In genomic region chr14:71309756-71310155, GRCh38 we compare ENCODE assay signal across 19 cellular contexts. TPM values are rescaled to one million over a fixed set of nuclear protein-coding genes. Genes with fewer than 3 reads are reported as not detected.
DNase-seq lines count a peak whose midpoint lies in the region; ATAC-seq and TF ChIP-seq lines count a peak whose summit lies in the region.
"Had no signal": no experiment of that assay in that cellular context is flagged by ENCODE, and none has a peak within 500 bp of the region (broad histone marks: within the 10 kb centered on the region; RNA-seq: fewer than 3 reads in every experiment).

No MANE protein-coding gene starts in this region.

- H3K27me3 Mint-ChIP-seq in GM23338 (ENCODE audit: insufficient read depth, low read depth, poor library complexity) (no peaks in the 10 kb centered on the region), endodermal cell (ENCODE audit: insufficient read depth) (no peaks in the 10 kb centered on the region), neural progenitor cell (ENCODE audit: insufficient read depth, low read depth) (peaks cover 2% of the 10 kb centered on the region)

- H4K20me1 ChIP-seq in GM23338 (replicated peaks; ENCODE audit: insufficient read depth) (no peaks in the 10 kb centered on the region), neural progenitor cell (ENCODE audit: low read depth) (no peaks in the 10 kb centered on the region)

- H3K9me3 Mint-ChIP-seq in GM23338 = peaks cover 10% of the 10 kb centered on the region
- H3K9me3 Mint-ChIP-seq in endodermal cell = peaks cover 4% of the 10 kb centered on the region
- peaks cover 11% of the 10 kb centered on the region for H3K9me3 Mint-ChIP-seq in neural progenitor cell

- H3K27ac Mint-ChIP-seq in GM23338 (no peak overlapping the region), endodermal cell (no peak overlapping the region), neural progenitor cell (no peak overlapping the region)
- H3K27ac Mint-ChIP-seq: CD8-positive, alpha-beta memory T cell; naive B cell had no signal

- H3K27ac ChIP-seq in GM23338 (ENCODE audit: low read depth) = no peak overlapping the region
- H3K27ac ChIP-seq in endodermal cell (ENCODE audit: low read depth, low read length) = no peak overlapping the region
- H3K27ac ChIP-seq in neural progenitor cell = no peak overlapping the region
- H3K27ac ChIP-seq: heart right ventricle, left lung, tibial nerve had no signal

- WGBS in endodermal cell (ENCODE audit: insufficient coverage in 1 of 2, insufficient read length in 1 of 2), 2 experiments = 94 to 100% methylated on average over 2 of the region's 2 CpGs

- peak; percentile 85 for ATAC-seq in GM23338
- no peak for ATAC-seq in activated CD4-positive, CD25-positive, alpha-beta regulatory T cell treated with anti-CD3 and anti-CD28 coated beads, Interleukin-2, amount 50 U/mL, for 24 hours
- ATAC-seq: heart right ventricle, left lung had no signal

- H3K27me3 ChIP-seq in GM23338 (ENCODE audit: insufficient read depth) = no peaks in the 10 kb centered on the region
- no peaks in the 10 kb centered on the region for H3K27me3 ChIP-seq in endodermal cell (ENCODE audit: control insufficient read depth, insufficient read depth, low read length, poor library complexity, severe bottlenecking)
- H3K27me3 ChIP-seq in neural progenitor cell = no peaks in the 10 kb centered on the region
- H3K27me3 ChIP-seq: left lung, tibial nerve had no signal

- H3K9me3 ChIP-seq in endodermal cell (ENCODE audit: control insufficient read depth, low read length) (peaks cover 20% of the 10 kb centered on the region), neural progenitor cell (ENCODE audit: low read depth) (no peaks in the 10 kb centered on the region)

- H3K4me1 Mint-ChIP-seq in GM23338 (no peaks in the 10 kb centered on the region), endodermal cell (no peaks in the 10 kb centered on the region), neural progenitor cell (peaks cover 2% of the 10 kb centered on the region)
- H3K4me1 Mint-ChIP-seq: CD8-positive, alpha-beta memory T cell had no signal

- H3K36me3 Mint-ChIP-seq in GM23338 (ENCODE audit: low read depth) = no peaks in the 10 kb centered on the region
- no peaks in the 10 kb centered on the region for H3K36me3 Mint-ChIP-seq in endodermal cell (ENCODE audit: low read depth)
- H3K36me3 Mint-ChIP-seq in neural progenitor cell = peaks cover 5% of the 10 kb centered on the region

- H3F3A ChIP-seq in GM23338 (replicated peaks; ENCODE audit: low read depth) (no peaks in the 10 kb centered on the region), neural progenitor cell (ENCODE audit: low read depth) (no peaks in the 10 kb centered on the region)

- H3K36me3 ChIP-seq in GM23338 (ENCODE audit: insufficient read depth) (no peaks in the 10 kb centered on the region; the same call in 1 of the 2 replicates), endodermal cell (ENCODE audit: control insufficient read depth, insufficient read depth, low read length) (no peaks in the 10 kb centered on the region), neural progenitor cell (no peaks in the 10 kb centered on the region)
- H3K36me3 ChIP-seq: heart right ventricle, left lung had no signal

- H3K9ac ChIP-seq in endodermal cell (ENCODE audit: extremely low read depth, low read length, poor library complexity, severe bottlenecking) = no peak overlapping the region
- no peak overlapping the region for H3K9ac ChIP-seq in neural progenitor cell

- no peaks in the 10 kb centered on the region for H3K79me2 ChIP-seq in GM23338 (replicated peaks; ENCODE audit: insufficient read depth)
- no peaks in the 10 kb centered on the region for H3K79me2 ChIP-seq in neural progenitor cell (ENCODE audit: low read depth)

- TF ChIP-seq CTCF in GM23338 (conservative IDR thresholded peaks at IDR 0.05; ENCODE audit: low read depth in 2 of 2) (peak; percentile 58 to 68), NB4 (IDR thresholded peaks at IDR 0.05; ENCODE audit: low read depth, low read length) (peak; percentile 18), endodermal cell (conservative IDR thresholded peaks at IDR 0.05) (peak; percentile 73), neural progenitor cell (IDR thresholded peaks at IDR 0.05) (peak; percentile 32)

- peak overlapping the region; percentile 5; the same call in 1 of the 2 replicates for H2AFZ ChIP-seq in GM23338
- no peak overlapping the region for H2AFZ ChIP-seq in neural progenitor cell (replicated peaks)

- no peak overlapping the region for H3K4me3 ChIP-seq in GM23338
- H3K4me3 ChIP-seq in NB4 (ENCODE audit: low read depth, low read length) = no peak overlapping the region
- H3K4me3 ChIP-seq in endodermal cell (ENCODE audit: low read length) = no peak overlapping the region
- no peak overlapping the region for H3K4me3 ChIP-seq in neural progenitor cell
- H3K4me3 ChIP-seq: heart right ventricle, left lung, tibial nerve had no signal

- H3K9me2 ChIP-seq in GM23338 (ENCODE audit: insufficient read depth) = no peaks in the 10 kb centered on the region; the same call in none of the 2 replicates

- H3K4me1 ChIP-seq in GM23338 (ENCODE audit: insufficient read depth) = no peaks in the 10 kb centered on the region
- H3K4me1 ChIP-seq in endodermal cell (ENCODE audit: control insufficient read depth, insufficient read depth, low read length) = no peaks in the 10 kb centered on the region
- no peaks in the 10 kb centered on the region for H3K4me1 ChIP-seq in neural progenitor cell
- H3K4me1 ChIP-seq: heart right ventricle, left lung, tibial nerve had no signal

- H3K4me2 ChIP-seq in GM23338 (no peak overlapping the region), neural progenitor cell (no peak overlapping the region)

- no peak for TF ChIP-seq POLR2A in NB4 (IDR thresholded peaks at IDR 0.05; ENCODE audit: extremely low read depth, insufficient read length)

- H3K4me3 Mint-ChIP-seq in GM23338 (no peak overlapping the region), endodermal cell (no peak overlapping the region), neural progenitor cell (no peak overlapping the region)
- H3K4me3 Mint-ChIP-seq: naive B cell had no signal

- peak; percentile 62 for DNase-seq in GM23338 (ENCODE audit: low spot score)
- DNase-seq in NB4 (ENCODE audit: low read depth) = no peak
- no peak for DNase-seq in endodermal cell
- no peak for DNase-seq in neural progenitor cell (ENCODE audit: low spot score)
- DNase-seq in nucleus accumbens (lab: John Stamatoyannopoulos, UW) = no peak
- no peak for DNase-seq in GM19240 (ENCODE audit: insufficient read length, low spot score)
- DNase-seq: activated CD4-positive, CD25-positive, alpha-beta regulatory T cell treated with anti-CD3 and anti-CD28 coated beads, Interleukin-2, amount 50 U/mL, for 72 hours; activated T-cell treated with anti-CD3 and anti-CD28 coated beads for 4 hours; CD8-positive, alpha-beta memory T cell; erythroblast; GDM1; heart right ventricle; left lung; naive B cell; NCI-H146; NCI-H510A; stimulated activated CD8-positive, alpha-beta memory T cell treated with anti-CD3 and anti-CD28 coated beads, Interleukin-4, amount 100 ng/mL, for 48 hours had no signal

TF ChIP-seq in GM23338, 12 proteins besides CTCF, POLR2A, EP300 and RAD21 (continues in another document):
- no peak for TF ChIP-seq JUNB (IDR thresholded peaks at IDR 0.05; ENCODE audit: unreplicated experiment)
- no peak for TF ChIP-seq ETS1 (IDR thresholded peaks at IDR 0.05)
- TF ChIP-seq EZH2phosphoT487 (IDR thresholded peaks at IDR 0.05; ENCODE audit: unreplicated experiment) = no peak
- no peak for TF ChIP-seq CREB1 (CRISPR knock-in tag; IDR thresholded peaks at IDR 0.05; ENCODE audit: low read depth)
- TF ChIP-seq REST (IDR thresholded peaks at IDR 0.05; ENCODE audit: unreplicated experiment) = no peak

RNA-seq across cellular contexts. Expression of gene SIPA1L1, which starts 10.5 kb away (rescaled TPM):
- total RNA-seq in GM23338 (2014; rRNA removed; shearing (Covaris generic)) = 46.6 and 61.0 TPM in 2 replicates
- polyA plus RNA-seq in GM23338 (2016; fragmentation: Nextera tagmentation; extraction: Ambion mirVana) = 31.7 and 33.3 TPM in 2 replicates
- total RNA-seq in endodermal cell = 10 to 100 TPM; 79.3 to 82.0 TPM
- 34.5 TPM for polyA plus RNA-seq in endodermal cell (2013, experiment 1 of 2)
- polyA plus RNA-seq in endodermal cell (2013, experiment 2 of 2) = 33.8 TPM
- 28.7 and 30.0 TPM in 2 replicates for total RNA-seq in neural progenitor cell (ENCODE audit: low replicate concordance)

Comparison
In these comparisons a context has a peak if more than half of its experiments do, and no peak if none do; other contexts are left out.
1. CTCF ChIP-seq: peak in every context shown above with its lines; median percentile 73 in endodermal cell; 63 in GM23338; 32 in neural progenitor cell; 18 in NB4.